8 cellular contexts compared by ENCODE assay signal in genomic region chrX:41442824-41443560, GRCh38. TPM values are rescaled to one million over a fixed set of nuclear protein-coding genes. Genes with fewer than 3 reads are reported as not detected.
DNase-seq lines count a peak whose midpoint lies in the region; ATAC-seq, FAIRE-seq and TF ChIP-seq lines count a peak whose summit lies in the region.

No MANE protein-coding gene starts in this region.

- TF ChIP-seq CTCF in GM12864 (IDR thresholded peaks at IDR 0.05; ENCODE audit: low read depth, low read length, missing control alignments): no peak
- no peak for TF ChIP-seq CTCF in coronary artery (IDR thresholded peaks at IDR 0.05)
- TF ChIP-seq CTCF in neural crest cell (conservative IDR thresholded peaks at IDR 0.05): no peak

- DNase-seq in GM12864 (ENCODE audit: low read depth) (no peak), HTR-8/SVneo (ENCODE audit: insufficient read length, low spot score) (no peak), coronary artery (ENCODE audit: low spot score) (no peak), neural crest cell (ENCODE audit: low read depth, low spot score) (no peak), NCI-H2227 treated with DMSO at 0.1 percent for 48 hours (lab: John Stamatoyannopoulos, UW) (no peak), NCI-H345 (lab: John Stamatoyannopoulos, UW) (no peak)

- FAIRE-seq in HTR-8/SVneo (lab: Jason Lieb, UNC): peak; percentile 44

- peak overlapping the region; percentile 72 for H3K4me3 Mint-ChIP-seq in neural crest cell

- no peaks in the 10 kb centered on the region for H3K36me3 Mint-ChIP-seq in neural crest cell (ENCODE audit: low read depth)

- H3K27ac ChIP-seq in coronary artery: peak overlapping the region; percentile 57 to 82

- H3K27me3 Mint-ChIP-seq in neural crest cell (ENCODE audit: low read depth): no peaks in the 10 kb centered on the region

- no peaks in the 10 kb centered on the region for H3K9me3 Mint-ChIP-seq in neural crest cell

- peak overlapping the region; percentile 62 for H3K27ac Mint-ChIP-seq in neural crest cell (ENCODE audit: unreplicated experiment)

- H3K4me3 ChIP-seq in GM12864 (ENCODE audit: low read depth, low read length): peak overlapping the region; percentile 34
- H3K4me3 ChIP-seq in coronary artery: peak overlapping the region; percentile 59

- H3K4me1 Mint-ChIP-seq in neural crest cell: peaks cover 30% of the 10 kb centered on the region

- ATAC-seq in HG03097 (IDR thresholded peaks at IDR 0.05; ENCODE audit: low FRiP score, unreplicated experiment) (no peak), GM19351 (IDR thresholded peaks at IDR 0.05; ENCODE audit: unreplicated experiment) (no peak)

RNA-seq across cellular contexts. Expression of gene NYX, which starts 4.2 kb away (rescaled TPM):
- total RNA-seq in neural crest cell: 0.12 TPM in 1 of 2 replicates, not detected in the other
